In genomic region chr5:134529460-134529859, GRCh38 we compare ENCODE assay signal across 15 cellular contexts. TPM values are rescaled to one million over a fixed set of nuclear protein-coding genes. Genes with fewer than 3 reads are reported as not detected.
A peak's percentile ranks its signal among the peaks of the same experiment; 100 is the strongest.
DNase-seq lines count a peak whose midpoint lies in the region; ATAC-seq and TF ChIP-seq lines count a peak whose summit lies in the region.
"Had no signal": no experiment of that assay in that cellular context is flagged by ENCODE, and none has a peak within 500 bp of the region (broad histone marks: within the 10 kb centered on the region; RNA-seq: fewer than 3 reads in every experiment).

No MANE protein-coding gene starts in this region.

- POLR2A ChIA-PET in naive thymus-derived CD4-positive, alpha-beta T cell (lab: Charles Lee) = interaction anchor here (0.6 to 7.1 kb wide), 3 partner anchors 14 to 159 kb away, joined by 3 to 92 read pairs (median 11); partner anchors contain the start of genes CDKL3, CDKN2AIPNL and UBE2B

- no peak overlapping the region for H3K4me3 Mint-ChIP-seq in activated CD4-positive, alpha-beta T cell treated with anti-CD3 and anti-CD28 coated beads, Interleukin-2, amount 10 ng/mL, durations not matched to agents 24 days and 14 days
- no peak overlapping the region for H3K4me3 Mint-ChIP-seq in GM23338
- H3K4me3 Mint-ChIP-seq in naive thymus-derived CD4-positive, alpha-beta T cell = peak overlapping the region in 9 of 10 donors; percentile 44 to 100 (median 98)

- no peak overlapping the region for H2AFZ ChIP-seq in GM23338

- H3K27me3 Mint-ChIP-seq in activated CD4-positive, alpha-beta T cell treated with anti-CD3 and anti-CD28 coated beads, Interleukin-2, amount 10 ng/mL, durations not matched to agents 24 days and 14 days = no peaks in the 10 kb centered on the region
- peaks cover 16% of the 10 kb centered on the region for H3K27me3 Mint-ChIP-seq in GM23338 (ENCODE audit: insufficient read depth, low read depth, poor library complexity)
- H3K27me3 Mint-ChIP-seq in naive thymus-derived CD4-positive, alpha-beta T cell = no peaks in the 10 kb centered on the region

- H3K4me1 Mint-ChIP-seq in activated CD4-positive, alpha-beta T cell treated with anti-CD3 and anti-CD28 coated beads, Interleukin-2, amount 10 ng/mL, durations not matched to agents 24 days and 14 days = peaks cover 29% of the 10 kb centered on the region
- peaks cover 57% of the 10 kb centered on the region for H3K4me1 Mint-ChIP-seq in GM23338
- peaks cover 37 to 67% (median 61%) of the 10 kb centered on the region in 7 donors for H3K4me1 Mint-ChIP-seq in naive thymus-derived CD4-positive, alpha-beta T cell

- H3K4me2 ChIP-seq in GM23338 = 0 out of 2 replicates have a peak overlapping the region, but pooled peaks have one; percentile 51

- intact Hi-C loops in activated CD4-positive, alpha-beta T cell treated with anti-CD3 and anti-CD28 coated beads, Interleukin-2, amount 10 ng/mL, durations not matched to agents 24 days and 14 days (cut with micrococcal nuclease) = loop anchor here (5.0 to 10.0 kb wide), 2 partner anchors 118 to 525 kb away; partner anchors contain the start of genes SEC24A and VDAC1
- intact Hi-C loops in ascending aorta (cut with DNase I) = no loop called here
- intact Hi-C loops in naive thymus-derived CD4-positive, alpha-beta T cell (cut with micrococcal nuclease) = loop anchor here (5.0 to 10.0 kb wide), 3 partner anchors 227 to 1475 kb away; partner anchors contain the start of gene HSPA4 (in 1 of the 2)

- H3K36me3 ChIP-seq in GM23338 (ENCODE audit: insufficient read depth) (no peaks in the 10 kb centered on the region), ascending aorta (no peaks in the 10 kb centered on the region)
- H3K36me3 ChIP-seq in naive thymus-derived CD4-positive, alpha-beta T cell (ENCODE audit: control insufficient read depth in 2 of 3, insufficient read depth in 3 of 3, low read length in 3 of 3) = peaks cover 0 to 23% (median 0%) of the 10 kb centered on the region in 3 experiments

- peaks cover 25% of the 10 kb centered on the region for H3F3A ChIP-seq in GM23338 (replicated peaks; ENCODE audit: low read depth)

- CTCF ChIA-PET in naive thymus-derived CD4-positive, alpha-beta T cell (lab: Charles Lee) = interaction anchor here (1.1 to 1.6 kb wide), 2 partner anchors 58 to 132 kb away, joined by 3 to 4 read pairs; no protein-coding TSS in a partner anchor

- TF ChIP-seq CTCF in GM23338 (conservative IDR thresholded peaks at IDR 0.05; ENCODE audit: low read depth in 2 of 2) (no peak), ascending aorta (IDR thresholded peaks at IDR 0.05) (no peak)

- H3K79me2 ChIP-seq in GM23338 (replicated peaks; ENCODE audit: insufficient read depth) = peaks cover 80% of the 10 kb centered on the region

- no peaks in the 10 kb centered on the region for H3K27me3 ChIP-seq in GM23338 (ENCODE audit: insufficient read depth)
- no peaks in the 10 kb centered on the region for H3K27me3 ChIP-seq in ascending aorta
- no peaks in the 10 kb centered on the region for H3K27me3 ChIP-seq in naive thymus-derived CD4-positive, alpha-beta T cell (ENCODE audit: control insufficient read depth in 2 of 2, insufficient read depth in 2 of 2, low read length in 2 of 2)

- no peak for ATAC-seq in GM23338
- no peak for ATAC-seq in naive thymus-derived CD4-positive, alpha-beta T cell
- ATAC-seq: esophagus mucosa had no signal

- in situ Hi-C loops in ACHN (cut with HindIII; ENCODE audit: low pct_ligation_motif_present, low pct_unique_long_range_greater_than_20kb, low sequenced_read_pairs) = no loop called here

- H3K4me1 ChIP-seq in GM23338 (ENCODE audit: insufficient read depth) (peaks cover 61% of the 10 kb centered on the region), ascending aorta (peaks cover 22 to 66% of the 10 kb centered on the region in 2 donors)
- H3K4me1 ChIP-seq in naive thymus-derived CD4-positive, alpha-beta T cell (ENCODE audit: control insufficient read depth in 2 of 2, insufficient read depth in 2 of 2, low read length in 2 of 2) = peaks cover 53 to 62% of the 10 kb centered on the region in 2 donors

- peaks cover 11% of the 10 kb centered on the region for H4K20me1 ChIP-seq in GM23338 (replicated peaks; ENCODE audit: insufficient read depth)

- peak overlapping the region; percentile 51 for H3K27ac Mint-ChIP-seq in activated CD4-positive, alpha-beta T cell treated with anti-CD3 and anti-CD28 coated beads, Interleukin-2, amount 10 ng/mL, durations not matched to agents 24 days and 14 days
- no peak overlapping the region for H3K27ac Mint-ChIP-seq in GM23338
- peak overlapping the region in 7 of 9 donors; percentile 29 to 99 (median 86) for H3K27ac Mint-ChIP-seq in naive thymus-derived CD4-positive, alpha-beta T cell

- H3K9me2 ChIP-seq in GM23338 (ENCODE audit: insufficient read depth) = no peaks in the 10 kb centered on the region

- H3K27ac ChIP-seq in GM23338 (ENCODE audit: low read depth) = no peak overlapping the region
- H3K27ac ChIP-seq in ascending aorta = peak overlapping the region; percentile 92 to 96
- H3K27ac ChIP-seq in naive thymus-derived CD4-positive, alpha-beta T cell (ENCODE audit: low read depth, low read length) = peak overlapping the region; percentile 97

- H3K9me3 Mint-ChIP-seq in activated CD4-positive, alpha-beta T cell treated with anti-CD3 and anti-CD28 coated beads, Interleukin-2, amount 10 ng/mL, durations not matched to agents 24 days and 14 days = no peaks in the 10 kb centered on the region
- no peaks in the 10 kb centered on the region for H3K9me3 Mint-ChIP-seq in GM23338
- peaks cover 0 to 5% (median 0%) of the 10 kb centered on the region in 11 donors for H3K9me3 Mint-ChIP-seq in naive thymus-derived CD4-positive, alpha-beta T cell

- no peak overlapping the region for H3K4me3 ChIP-seq in GM23338
- H3K4me3 ChIP-seq in ascending aorta = no peak overlapping the region
- no peak overlapping the region for H3K4me3 ChIP-seq in naive thymus-derived CD4-positive, alpha-beta T cell (ENCODE audit: low read length)

- peaks cover 6% of the 10 kb centered on the region for H3K36me3 Mint-ChIP-seq in activated CD4-positive, alpha-beta T cell treated with anti-CD3 and anti-CD28 coated beads, Interleukin-2, amount 10 ng/mL, durations not matched to agents 24 days and 14 days (ENCODE audit: low read depth)
- no peaks in the 10 kb centered on the region; the same call in 2 of the 3 replicates for H3K36me3 Mint-ChIP-seq in GM23338 (ENCODE audit: low read depth)
- peaks cover 0 to 11% (median 4%) of the 10 kb centered on the region in 5 donors for H3K36me3 Mint-ChIP-seq in naive thymus-derived CD4-positive, alpha-beta T cell

- H3K9me3 ChIP-seq in ascending aorta = no peaks in the 10 kb centered on the region
- no peaks in the 10 kb centered on the region for H3K9me3 ChIP-seq in naive thymus-derived CD4-positive, alpha-beta T cell (ENCODE audit: control insufficient read depth in 2 of 3, low read length in 3 of 3)

- no peak for DNase-seq in activated CD4-positive, alpha-beta T cell treated with anti-CD3 and anti-CD28 coated beads, Interleukin-2, amount 10 ng/mL, durations not matched to agents 24 days and 14 days
- DNase-seq in activated CD4-positive, alpha-beta T cell treated with anti-CD3 and anti-CD28 coated beads for 1 hour = no peak
- DNase-seq in GM23338 (ENCODE audit: low spot score) (no peak), ascending aorta (ENCODE audit: low spot score in 2 of 2) (no peak), NAMALWA (ENCODE audit: low spot score) (no peak), anterior cingulate cortex (lab: John Stamatoyannopoulos, UW) (no peak), ACHN (no peak)
- no peak for DNase-seq in naive thymus-derived CD4-positive, alpha-beta T cell
- DNase-seq: activated CD4-positive, CD25-positive, alpha-beta regulatory T cell; cortex of kidney; head of caudate nucleus; KG1; NCI-H1436; NCI-H345 had no signal

TF ChIP-seq in GM23338, 12 proteins besides CTCF, POLR2A, EP300 and RAD21:
- no peak for TF ChIP-seq ZNF331 (CRISPR knock-in tag; IDR thresholded peaks at IDR 0.05; ENCODE audit: low read depth)
- no peak for TF ChIP-seq CREB1 (CRISPR knock-in tag; IDR thresholded peaks at IDR 0.05; ENCODE audit: low read depth)
- no peak for TF ChIP-seq REST (IDR thresholded peaks at IDR 0.05; ENCODE audit: unreplicated experiment)
- no peak for TF ChIP-seq STAT1 (IDR thresholded peaks at IDR 0.05; ENCODE audit: unreplicated experiment)
TF ChIP-seq in GM23338: peak in this region for 0.

RNA-seq across cellular contexts. Expression of gene JADE2, which starts 4.0 kb away (rescaled TPM):
- 72.5 and 81.3 TPM in 2 replicates for total RNA-seq in activated CD4-positive, alpha-beta T cell treated with anti-CD3 and anti-CD28 coated beads, Interleukin-2, amount 10 ng/mL, durations not matched to agents 24 days and 14 days
- total RNA-seq in GM23338 (2014; rRNA removed; shearing (Covaris generic)) = 31.9 and 40.8 TPM in 2 replicates
- 15.9 and 16.2 TPM in 2 replicates for polyA plus RNA-seq in GM23338 (2016; fragmentation: Nextera tagmentation; extraction: Ambion mirVana)
- 70.9 TPM for total RNA-seq in ascending aorta
- total RNA-seq in naive thymus-derived CD4-positive, alpha-beta T cell = 100 to 1,000 TPM in 4 of 5 experiments, 10 to 100 TPM in 1; 99.0 to 271 (median 153) TPM
- 10 to 100 TPM; 29.8 to 55.7 TPM for polyA plus RNA-seq in naive thymus-derived CD4-positive, alpha-beta T cell

Comparison
In these comparisons a context has a peak if more than half of its experiments do, and no peak if none do; other contexts are left out.
1. H3K4me3 Mint-ChIP-seq: peak in naive thymus-derived CD4-positive, alpha-beta T cell (9 of 10); none in activated CD4-positive, alpha-beta T cell treated with anti-CD3 and anti-CD28 coated beads, Interleukin-2, amount 10 ng/mL, durations not matched to agents 24 days and 14 days (single experiment) and GM23338 (single experiment).